29 cellular contexts compared by ENCODE assay signal in genomic region chr14:68603682-68604360, GRCh38.
A peak's percentile ranks its signal among the peaks of the same experiment; 100 is the strongest.
DNase-seq lines count a peak whose midpoint lies in the region; ATAC-seq and TF ChIP-seq lines count a peak whose summit lies in the region.
"Had no signal": no experiment of that assay in that cellular context is flagged by ENCODE, and none has a peak within 500 bp of the region (broad histone marks: within the 10 kb centered on the region; RNA-seq: fewer than 3 reads in every experiment).

No MANE protein-coding gene starts in this region.

- no peaks in the 10 kb centered on the region for H3K9me3 ChIP-seq in endodermal cell (ENCODE audit: control insufficient read depth, low read length)
- peaks cover 3% of the 10 kb centered on the region for H3K9me3 ChIP-seq in osteoblast (ENCODE audit: low read depth, low read length)
- H3K9me3 ChIP-seq in suprapubic skin = no peaks in the 10 kb centered on the region
- H3K9me3 ChIP-seq: body of pancreas, esophagus squamous epithelium, HAP-1 had no signal

- H3K4me2 ChIP-seq in osteoblast (ENCODE audit: insufficient read depth, low read length) = no peak overlapping the region
- H3K4me2 ChIP-seq: neural progenitor cell had no signal

- CTCF ChIA-PET in HEK293T (lab: Yijun Ruan, JAX) = no interaction called here

- peaks cover 36% of the 10 kb centered on the region for H3K4me1 Mint-ChIP-seq in endodermal cell
- H3K4me1 Mint-ChIP-seq: activated CD4-positive, alpha-beta memory T cell treated with anti-CD3 and anti-CD28 coated beads, Interleukin-2, amount 10 ng/mL, durations not matched to agents 7 days and 5 days had no signal

- no peak overlapping the region for H3K4me3 Mint-ChIP-seq in endodermal cell
- H3K4me3 Mint-ChIP-seq: activated CD4-positive, alpha-beta memory T cell treated with anti-CD3 and anti-CD28 coated beads, Interleukin-2, amount 10 ng/mL, durations not matched to agents 7 days and 5 days; activated naive CD4-positive, alpha-beta T cell treated with anti-CD3 and anti-CD28 coated beads, Interleukin-2, amount 10 ng/mL, durations not matched to agents 7 days and 5 days; B cell; CD8-positive, alpha-beta memory T cell; neural progenitor cell; stimulated activated naive B cell treated with anti-CD40 and anti-IgM and Interleukin-4, amounts not matched to agents 10 μg/mL and 1 μg/mL and 100 μg/mL, for 72 hours had no signal

- no peak for TF ChIP-seq POLR2A in suprapubic skin (IDR thresholded peaks at IDR 0.05)

- H3K27me3 ChIP-seq in endodermal cell (ENCODE audit: control insufficient read depth, insufficient read depth, low read length, poor library complexity, severe bottlenecking) (no peaks in the 10 kb centered on the region), osteoblast (ENCODE audit: insufficient read depth, low read length) (no peaks in the 10 kb centered on the region), suprapubic skin (no peaks in the 10 kb centered on the region)
- H3K27me3 ChIP-seq: body of pancreas, esophagus squamous epithelium, heart right ventricle, neural progenitor cell had no signal

- H3K27me3 Mint-ChIP-seq in endodermal cell (ENCODE audit: insufficient read depth) = no peaks in the 10 kb centered on the region
- H3K27me3 Mint-ChIP-seq: activated CD4-positive, alpha-beta memory T cell treated with anti-CD3 and anti-CD28 coated beads, Interleukin-2, amount 10 ng/mL, durations not matched to agents 7 days and 5 days; activated naive CD4-positive, alpha-beta T cell treated with anti-CD3 and anti-CD28 coated beads, Interleukin-2, amount 10 ng/mL, durations not matched to agents 7 days and 5 days; B cell; CD8-positive, alpha-beta memory T cell had no signal

- POLR2A ChIA-PET in HEK293T (lab: Yijun Ruan, JAX) = no interaction called here

- H3K9me3 Mint-ChIP-seq in endodermal cell = peaks cover 4% of the 10 kb centered on the region

- no peak overlapping the region for H3K27ac Mint-ChIP-seq in endodermal cell
- H3K27ac Mint-ChIP-seq: activated CD4-positive, alpha-beta memory T cell treated with anti-CD3 and anti-CD28 coated beads, Interleukin-2, amount 10 ng/mL, durations not matched to agents 7 days and 5 days; activated naive CD4-positive, alpha-beta T cell treated with anti-CD3 and anti-CD28 coated beads, Interleukin-2, amount 10 ng/mL, durations not matched to agents 7 days and 5 days; B cell; CD8-positive, alpha-beta memory T cell; neural progenitor cell; stimulated activated naive B cell treated with anti-CD40 and anti-IgM and Interleukin-4, amounts not matched to agents 10 μg/mL and 1 μg/mL and 100 μg/mL, for 72 hours had no signal

- no peak overlapping the region for H3K9ac ChIP-seq in endodermal cell (ENCODE audit: extremely low read depth, low read length, poor library complexity, severe bottlenecking)
- H3K9ac ChIP-seq: neural progenitor cell had no signal

- H3K4me3 ChIP-seq in endodermal cell (ENCODE audit: low read length) (no peak overlapping the region), osteoblast (ENCODE audit: insufficient read depth, low read length) (no peak overlapping the region), suprapubic skin (no peak overlapping the region)
- H3K4me3 ChIP-seq: body of pancreas, esophagus squamous epithelium, GM12878, HAP-1, heart right ventricle, neural progenitor cell had no signal

- 96 to 97% methylated on average over 21 to 24 of the region's 24 CpGs for WGBS in endodermal cell (ENCODE audit: insufficient coverage in 1 of 2, insufficient read length in 1 of 2), 2 experiments
- WGBS in suprapubic skin = 96% methylated on average over 22 of the region's 24 CpGs

- no peak for TF ChIP-seq EP300 in suprapubic skin (IDR thresholded peaks at IDR 0.05)

- H2AFZ ChIP-seq in osteoblast (ENCODE audit: low read length) = peak overlapping the region; percentile 44
- H2AFZ ChIP-seq: neural progenitor cell had no signal

- H3K79me2 ChIP-seq in osteoblast (ENCODE audit: insufficient read depth, low read length) = no peaks in the 10 kb centered on the region

- no peak overlapping the region for H3K27ac ChIP-seq in endodermal cell (ENCODE audit: low read depth, low read length)
- no peak overlapping the region for H3K27ac ChIP-seq in osteoblast (ENCODE audit: low read depth, low read length)
- no peak overlapping the region for H3K27ac ChIP-seq in suprapubic skin
- H3K27ac ChIP-seq: body of pancreas, esophagus squamous epithelium, heart right ventricle, HL-60, neural progenitor cell had no signal

- H3K4me1 ChIP-seq in endodermal cell (ENCODE audit: control insufficient read depth, insufficient read depth, low read length) (peaks cover 12% of the 10 kb centered on the region), osteoblast (ENCODE audit: insufficient read depth, low read length) (peaks cover 17% of the 10 kb centered on the region), suprapubic skin (peaks cover 38% of the 10 kb centered on the region)
- H3K4me1 ChIP-seq: HAP-1 had no signal

- H3K36me3 ChIP-seq in endodermal cell (ENCODE audit: control insufficient read depth, insufficient read depth, low read length) (no peaks in the 10 kb centered on the region), osteoblast (ENCODE audit: insufficient read depth, low read length) (no peaks in the 10 kb centered on the region), suprapubic skin (no peaks in the 10 kb centered on the region)
- H3K36me3 ChIP-seq: esophagus squamous epithelium, HAP-1, heart right ventricle, neural progenitor cell had no signal

- ATAC-seq in HG02970 (IDR thresholded peaks at IDR 0.05; ENCODE audit: low FRiP score, unreplicated experiment) = no peak
- ATAC-seq: body of pancreas; GM12878; heart right ventricle; stimulated activated naive B cell treated with anti-CD40 and anti-IgM and Interleukin-4, amounts not matched to agents 10 μg/mL and 1 μg/mL and 100 μg/mL, for 72 hours had no signal

- DNase-seq in HEK293T (ENCODE audit: extremely low spot score) (no peak), endodermal cell (peak; percentile 37), osteoblast (ENCODE audit: insufficient read length, low spot score, missing footprints) (peak; percentile 45), suprapubic skin (ENCODE audit: low spot score in 2 of 2) (peak; percentile 56 to 74), OCI-M1 (lab: John Stamatoyannopoulos, UW) (no peak)
- no peak for DNase-seq in stimulated activated CD4-positive, alpha-beta T cell treated with anti-CD3 and anti-CD28 coated beads, Interleukin-15, amount 100 ng/mL, for 24 hours
- DNase-seq: ACHN; activated CD4-positive, alpha-beta memory T cell treated with anti-CD3 and anti-CD28 coated beads, Interleukin-2, amount 10 ng/mL, durations not matched to agents 7 days and 5 days; activated CD4-positive, alpha-beta T cell treated with anti-CD3 and anti-CD28 coated beads for 1 hour; activated CD8-positive, alpha-beta memory T cell treated with anti-CD3 and anti-CD28 coated beads, Interleukin-2, amount 50 U/mL, for 48 hours; activated naive CD4-positive, alpha-beta T cell treated with anti-CD3 and anti-CD28 coated beads, Interleukin-2, amount 10 ng/mL, durations not matched to agents 7 days and 5 days; body of pancreas; CD8-positive, alpha-beta memory T cell; dermis blood vessel endothelial cell; esophagus squamous epithelium; foreskin melanocyte; heart right ventricle; MM.1S; NCI-H1105 treated with DMSO at 0.1 percent for 48 hours; NCI-H187 treated with DMSO at 0.1 percent for 48 hours; NCI-H526; SHP77; stimulated activated naive B cell treated with anti-CD40 and anti-IgM and Interleukin-4, amounts not matched to agents 10 μg/mL and 1 μg/mL and 100 μg/mL, for 72 hours had no signal

- TF ChIP-seq CTCF in endodermal cell (conservative IDR thresholded peaks at IDR 0.05) (no peak), osteoblast (IDR thresholded peaks at IDR 0.05; ENCODE audit: extremely low read depth, low read depth, low read length) (no peak), suprapubic skin (IDR thresholded peaks at IDR 0.05) (no peak)

- no peaks in the 10 kb centered on the region for H4K20me1 ChIP-seq in osteoblast (ENCODE audit: insufficient read depth, low read length)

- H3K36me3 Mint-ChIP-seq in endodermal cell (ENCODE audit: low read depth) = peaks cover 1% of the 10 kb centered on the region
- H3K36me3 Mint-ChIP-seq: activated naive CD4-positive, alpha-beta T cell treated with anti-CD3 and anti-CD28 coated beads, Interleukin-2, amount 10 ng/mL, durations not matched to agents 7 days and 5 days; neural progenitor cell had no signal

TF ChIP-seq in HEK293T, 16 proteins besides CTCF, POLR2A, EP300 and RAD21:
- TF ChIP-seq L3MBTL2 (conservative IDR thresholded peaks at IDR 0.05) (0 out of 2 replicates have a peak, but pooled peaks have one; percentile 13), SP1 (IDR thresholded peaks at IDR 0.05) (no peak)

Comparison
In these comparisons a context has a peak if more than half of its experiments do, and no peak if none do; other contexts are left out.
1. DNase-seq: peak in endodermal cell (single experiment), osteoblast (single experiment) and suprapubic skin (2 of 2); none in HEK293T (single experiment), stimulated activated CD4-positive, alpha-beta T cell treated with anti-CD3 and anti-CD28 coated beads, Interleukin-15, amount 100 ng/mL, for 24 hours (single experiment) and OCI-M1 (single experiment).